In genomic region chr5:6757414-6757969, GRCh38 we compare ENCODE assay signal across 25 cellular contexts.
"Had no signal": no experiment of that assay in that cellular context is flagged by ENCODE, and none has a peak within 500 bp of the region (broad histone marks: within the 10 kb centered on the region; RNA-seq: fewer than 3 reads in every experiment).

No MANE protein-coding gene starts in this region.

- H3K9me3 ChIP-seq: breast epithelium, SJSA1 had no signal

- ATAC-seq: activated CD8-positive, alpha-beta T cell treated with anti-CD3 and anti-CD28 coated beads, Interleukin-2, amount 10 ng/mL, durations not matched to agents 7 days and 5 days; PC-3; SK-N-SH treated with all-trans-retinoic acid at 6 μM for 48 hours; WTC11 had no signal

- H3K27me3 ChIP-seq: breast epithelium, SJSA1 had no signal

- H3K4me3 ChIP-seq: breast epithelium, SJSA1 had no signal

- DNase-seq: activated CD4-positive, alpha-beta T cell treated with anti-CD3 and anti-CD28 coated beads for 48 hours; activated CD4-positive, alpha-beta T cell treated with anti-CD3 and anti-CD28 coated beads, Interleukin-2, amount 50 U/mL, for 4 hours; activated CD4-positive, CD25-positive, alpha-beta regulatory T cell treated with anti-CD3 and anti-CD28 coated beads, Interleukin-2, amount 50 U/mL, for 72 hours; activated CD8-positive, alpha-beta memory T cell treated with anti-CD3 and anti-CD28 coated beads, Interleukin-2, amount 50 U/mL, for 48 hours; activated CD8-positive, alpha-beta T cell treated with anti-CD3 and anti-CD28 coated beads, Interleukin-2, amount 10 ng/mL, durations not matched to agents 7 days and 5 days; activated naive CD4-positive, alpha-beta T cell treated with anti-CD3 and anti-CD28 coated beads, Interleukin-2, amount 50 U/mL, for 16 hours; activated naive CD8-positive, alpha-beta T cell treated with anti-CD3 and anti-CD28 coated beads, Interleukin-2, amount 10 ng/mL, durations not matched to agents 7 days and 5 days; activated T-cell treated with anti-CD3 and anti-CD28 coated beads, Interleukin-2, amount 50 U/mL, for 1 hour; aorta; caudate nucleus; Kasumi-1; KBM-7; NCI-H1048; NCI-H146; NCI-H187 treated with DMSO at 0.1 percent for 48 hours; NCI-H345; NCI-H510A; PC-3; SHP77; SW 1271 had no signal

- H3K27ac ChIP-seq: breast epithelium, SJSA1 had no signal

- H3K4me1 ChIP-seq: breast epithelium, SJSA1 had no signal

- FAIRE-seq: RCC 7860 had no signal
